Comparison of ENCODE assay signal across 20 cellular contexts in the genomic region with DNA sequence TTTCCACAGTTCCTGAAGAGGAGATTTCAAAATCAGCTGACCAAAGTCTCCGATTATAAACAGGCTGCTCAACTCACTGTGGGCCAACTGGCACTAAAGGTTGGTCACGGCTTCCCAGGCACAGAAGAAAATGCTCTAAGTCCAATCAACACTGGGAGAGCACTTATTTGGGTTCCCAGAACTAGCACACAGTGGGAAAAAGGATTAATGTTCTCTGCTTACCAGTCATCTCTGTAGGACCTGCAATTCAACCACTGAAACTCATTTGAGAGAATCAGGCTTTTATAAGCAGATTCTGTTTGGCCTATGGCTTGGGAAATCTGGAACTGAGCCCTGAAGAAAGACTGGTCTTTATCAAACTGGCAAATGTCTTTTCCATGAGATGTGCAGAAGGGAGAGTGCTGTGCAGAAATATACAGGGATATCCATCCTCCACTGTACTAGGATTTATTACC. TPM values are rescaled to one million over a fixed set of nuclear protein-coding genes. Genes with fewer than 3 reads are reported as not detected.
DNase-seq lines count a peak whose midpoint lies in the region; ATAC-seq, FAIRE-seq and TF ChIP-seq lines count a peak whose summit lies in the region.
"Had no signal": no experiment of that assay in that cellular context is flagged by ENCODE, and none has a peak within 500 bp of the region (broad histone marks: within the 10 kb centered on the region; RNA-seq: fewer than 3 reads in every experiment).

No MANE protein-coding gene starts in this region.

- peak; percentile 34 for DNase-seq in Ammon's horn (ENCODE audit: low spot score)
- DNase-seq in fibroblast of pulmonary artery (ENCODE audit: low read depth) = peak; percentile 7
- DNase-seq in lower lobe of right lung = no peak
- DNase-seq in retinal pigment epithelial cell (ENCODE audit: low read depth) = peak; percentile 69
- no peak for DNase-seq in RCC 7860 (ENCODE audit: low spot score)
- no peak for DNase-seq in NCI-H1436 (lab: John Stamatoyannopoulos, UW)
- DNase-seq in islet precursor cell = no peak
- DNase-seq in GM13977 (ENCODE audit: low spot score) = no peak
- DNase-seq: activated CD4-positive, alpha-beta T cell treated with anti-CD3 and anti-CD28 coated beads for 36 hours; activated CD8-positive, alpha-beta memory T cell treated with anti-CD3 and anti-CD28 coated beads, Interleukin-2, amount 50 U/mL, for 48 hours; activated naive CD4-positive, alpha-beta T cell; DMS153; naive thymus-derived CD8-positive, alpha-beta T cell; NCI-H1694; NCI-H524 treated with DMSO at 0.1 percent for 48 hours; SJCRH30; stimulated activated CD4-positive, alpha-beta T cell treated with anti-CD3 and anti-CD28 coated beads, Interleukin-2, amount 100 ng/mL, for 48 hours; trophoblast cell had no signal

- H3K27me3 ChIP-seq in lower lobe of right lung (ENCODE audit: low read depth) = no peaks in the 10 kb centered on the region
- H3K27me3 ChIP-seq: BLaER1 treated with 17β-estradiol and CSF1 and Interleukin-3, amounts not matched to agents 10 nM and 100 nM; SJCRH30 had no signal

- no peaks in the 10 kb centered on the region for H3K4me1 ChIP-seq in lower lobe of right lung
- H3K4me1 ChIP-seq: BLaER1 treated with 17β-estradiol and CSF1 and Interleukin-3, amounts not matched to agents 10 nM and 100 nM; SJCRH30 had no signal

- intact Hi-C loops in lower lobe of right lung (cut with DNase I) = no loop called here

- TF ChIP-seq CTCF in fibroblast of pulmonary artery (IDR thresholded peaks at IDR 0.05; ENCODE audit: low read length, missing control alignments) = no peak
- no peak for TF ChIP-seq CTCF in lower lobe of right lung (IDR thresholded peaks at IDR 0.05)
- TF ChIP-seq CTCF in retinal pigment epithelial cell (conservative IDR thresholded peaks at IDR 0.05; ENCODE audit: low read depth, low read length) = no peak
- no peak for TF ChIP-seq CTCF in GM13977 (IDR thresholded peaks at IDR 0.05; ENCODE audit: extremely low read depth, insufficient read depth, missing control alignments)

- H3K9me3 ChIP-seq in lower lobe of right lung = no peaks in the 10 kb centered on the region
- H3K9me3 ChIP-seq: BLaER1 treated with 17β-estradiol and CSF1 and Interleukin-3, amounts not matched to agents 10 nM and 100 nM; SJCRH30 had no signal

- in situ Hi-C loops in GM13977 (cut with MboI; ENCODE audit: low pct_unique_long_range_greater_than_20kb, low sequenced_read_pairs, unreplicated experiment) = no loop called here

- peak overlapping the region; percentile 24 for H3K27ac ChIP-seq in lower lobe of right lung
- H3K27ac ChIP-seq: BLaER1 treated with 17β-estradiol and CSF1 and Interleukin-3, amounts not matched to agents 10 nM and 100 nM; SJCRH30 had no signal

- no peaks in the 10 kb centered on the region for H3K36me3 ChIP-seq in lower lobe of right lung
- H3K36me3 ChIP-seq: BLaER1 treated with 17β-estradiol and CSF1 and Interleukin-3, amounts not matched to agents 10 nM and 100 nM; SJCRH30 had no signal

- no peak for FAIRE-seq in RCC 7860 (lab: Jason Lieb, UNC)
- FAIRE-seq: astrocyte had no signal

- H3K4me3 ChIP-seq in fibroblast of pulmonary artery (replicated peaks; ENCODE audit: low read depth, low read length) (no peak overlapping the region), lower lobe of right lung (no peak overlapping the region), retinal pigment epithelial cell (ENCODE audit: low read length) (no peak overlapping the region)
- H3K4me3 ChIP-seq: BLaER1 treated with 17β-estradiol and CSF1 and Interleukin-3, amounts not matched to agents 10 nM and 100 nM; SJCRH30 had no signal

- peak; percentile 28 to 32 for ATAC-seq in lower lobe of right lung
- ATAC-seq: activated CD4-positive, alpha-beta T cell treated with anti-CD3 and anti-CD28 coated beads for 36 hours; naive thymus-derived CD8-positive, alpha-beta T cell had no signal

RNA-seq across cellular contexts. Expression of gene ABCC9, which starts 49.4 kb away (rescaled TPM):
- total RNA-seq in lower lobe of right lung = 27.5 TPM
- total RNA-seq: activated CD4-positive, alpha-beta T cell treated with anti-CD3 and anti-CD28 coated beads for 36 hours; naive thymus-derived CD8-positive, alpha-beta T cell had no signal

Comparison
In these comparisons a context has a peak if more than half of its experiments do, and no peak if none do; other contexts are left out.
1. DNase-seq: peak in Ammon's horn (single experiment), fibroblast of pulmonary artery (single experiment) and retinal pigment epithelial cell (single experiment); none in lower lobe of right lung (single experiment), RCC 7860 (single experiment), NCI-H1436 (single experiment), islet precursor cell (single experiment) and GM13977 (single experiment).